Comparison of ENCODE assay signal across 15 cellular contexts in genomic region chr18:10391506-10391905, GRCh38.
DNase-seq lines count a peak whose midpoint lies in the region; ATAC-seq and TF ChIP-seq lines count a peak whose summit lies in the region.
"Had no signal": no experiment of that assay in that cellular context is flagged by ENCODE, and none has a peak within 500 bp of the region (broad histone marks: within the 10 kb centered on the region; RNA-seq: fewer than 3 reads in every experiment).

No MANE protein-coding gene starts in this region.

- no peaks in the 10 kb centered on the region for H3K36me3 Mint-ChIP-seq in activated CD8-positive, alpha-beta T cell treated with anti-CD3 and anti-CD28 coated beads for 36 hours (ENCODE audit: low read depth)
- no peaks in the 10 kb centered on the region for H3K36me3 Mint-ChIP-seq in CD14-positive monocyte
- H3K36me3 Mint-ChIP-seq: CD8-positive, alpha-beta memory T cell had no signal

- no peak overlapping the region for H3K4me3 Mint-ChIP-seq in activated CD8-positive, alpha-beta T cell treated with anti-CD3 and anti-CD28 coated beads for 36 hours
- H3K4me3 Mint-ChIP-seq in CD14-positive monocyte: no peak overlapping the region
- H3K4me3 Mint-ChIP-seq: activated T-cell treated with anti-CD3 and anti-CD28 coated beads, Interleukin-2, amount 50 U/mL, for 24 hours; brain; CD8-positive, alpha-beta memory T cell; neural progenitor cell had no signal

- TF ChIP-seq CTCF in activated CD8-positive, alpha-beta T cell treated with anti-CD3 and anti-CD28 coated beads for 36 hours (IDR thresholded peaks at IDR 0.05): no peak
- no peak for TF ChIP-seq CTCF in CD14-positive monocyte (IDR thresholded peaks at IDR 0.05)

- intact Hi-C loops in activated CD8-positive, alpha-beta T cell treated with anti-CD3 and anti-CD28 coated beads for 36 hours (cut with micrococcal nuclease): no loop called here
- intact Hi-C loops in CD14-positive monocyte (cut with micrococcal nuclease): no loop called here

- DNase-seq in activated CD8-positive, alpha-beta T cell treated with anti-CD3 and anti-CD28 coated beads for 36 hours: no peak
- DNase-seq in NCI-H524 treated with DMSO at 0.1 percent for 48 hours (lab: John Stamatoyannopoulos, UW) (no peak), SKM-1 (lab: John Stamatoyannopoulos, UW; ENCODE audit: unreplicated experiment) (no peak), A172 (ENCODE audit: low spot score) (no peak), CD14-positive monocyte (ENCODE audit: low spot score) (no peak)
- DNase-seq: activated T-cell treated with anti-CD3 and anti-CD28 coated beads, Interleukin-2, amount 50 U/mL, for 24 hours; CD8-positive, alpha-beta memory T cell; Karpas-422; spleen had no signal

- peak overlapping the region; percentile 73 for H3K27ac Mint-ChIP-seq in activated CD8-positive, alpha-beta T cell treated with anti-CD3 and anti-CD28 coated beads for 36 hours
- peak overlapping the region in 3 of 7 donors; percentile 15 to 70 (median 18) for H3K27ac Mint-ChIP-seq in CD14-positive monocyte
- H3K27ac Mint-ChIP-seq: activated T-cell treated with anti-CD3 and anti-CD28 coated beads, Interleukin-2, amount 50 U/mL, for 24 hours; brain; CD8-positive, alpha-beta memory T cell; neural progenitor cell had no signal

- CTCF ChIA-PET in activated CD8-positive, alpha-beta T cell treated with anti-CD3 and anti-CD28 coated beads for 36 hours (lab: Charles Lee): interaction anchor here (0.9 kb wide), 1 partner anchor 21 kb away, joined by 3 read pairs; no protein-coding TSS in a partner anchor

- H3K4me1 Mint-ChIP-seq in activated CD8-positive, alpha-beta T cell treated with anti-CD3 and anti-CD28 coated beads for 36 hours (ENCODE audit: low read depth): peaks cover 14% of the 10 kb centered on the region
- H3K4me1 Mint-ChIP-seq in CD14-positive monocyte: peaks cover 17% of the 10 kb centered on the region
- H3K4me1 Mint-ChIP-seq: CD8-positive, alpha-beta memory T cell had no signal

- ATAC-seq in GM18858 (IDR thresholded peaks at IDR 0.05; ENCODE audit: unreplicated experiment) (peak; percentile 70), GM21423 (IDR thresholded peaks at IDR 0.05; ENCODE audit: unreplicated experiment) (peak; percentile 80), HG03045 (IDR thresholded peaks at IDR 0.05; ENCODE audit: unreplicated experiment) (peak; percentile 52)
- no peak for ATAC-seq in activated CD8-positive, alpha-beta T cell treated with anti-CD3 and anti-CD28 coated beads for 36 hours
- ATAC-seq: left lobe of liver had no signal

- no peaks in the 10 kb centered on the region for H3K9me3 Mint-ChIP-seq in activated CD8-positive, alpha-beta T cell treated with anti-CD3 and anti-CD28 coated beads for 36 hours
- peaks cover 0 to 15% (median 3%) of the 10 kb centered on the region in 7 donors for H3K9me3 Mint-ChIP-seq in CD14-positive monocyte
- H3K9me3 Mint-ChIP-seq: activated T-cell treated with anti-CD3 and anti-CD28 coated beads, Interleukin-2, amount 50 U/mL, for 24 hours had no signal

- H3K27me3 Mint-ChIP-seq in activated CD8-positive, alpha-beta T cell treated with anti-CD3 and anti-CD28 coated beads for 36 hours: peaks cover 5% of the 10 kb centered on the region
- H3K27me3 Mint-ChIP-seq in CD14-positive monocyte (ENCODE audit: low read depth in 3 of 3): peaks cover 3 to 13% (median 3%) of the 10 kb centered on the region in 3 donors
- H3K27me3 Mint-ChIP-seq: brain had no signal

- POLR2A ChIA-PET in activated CD8-positive, alpha-beta T cell treated with anti-CD3 and anti-CD28 coated beads for 36 hours (lab: Charles Lee): no interaction called here
